8 cellular contexts compared by ENCODE assay signal in the genomic region with DNA sequence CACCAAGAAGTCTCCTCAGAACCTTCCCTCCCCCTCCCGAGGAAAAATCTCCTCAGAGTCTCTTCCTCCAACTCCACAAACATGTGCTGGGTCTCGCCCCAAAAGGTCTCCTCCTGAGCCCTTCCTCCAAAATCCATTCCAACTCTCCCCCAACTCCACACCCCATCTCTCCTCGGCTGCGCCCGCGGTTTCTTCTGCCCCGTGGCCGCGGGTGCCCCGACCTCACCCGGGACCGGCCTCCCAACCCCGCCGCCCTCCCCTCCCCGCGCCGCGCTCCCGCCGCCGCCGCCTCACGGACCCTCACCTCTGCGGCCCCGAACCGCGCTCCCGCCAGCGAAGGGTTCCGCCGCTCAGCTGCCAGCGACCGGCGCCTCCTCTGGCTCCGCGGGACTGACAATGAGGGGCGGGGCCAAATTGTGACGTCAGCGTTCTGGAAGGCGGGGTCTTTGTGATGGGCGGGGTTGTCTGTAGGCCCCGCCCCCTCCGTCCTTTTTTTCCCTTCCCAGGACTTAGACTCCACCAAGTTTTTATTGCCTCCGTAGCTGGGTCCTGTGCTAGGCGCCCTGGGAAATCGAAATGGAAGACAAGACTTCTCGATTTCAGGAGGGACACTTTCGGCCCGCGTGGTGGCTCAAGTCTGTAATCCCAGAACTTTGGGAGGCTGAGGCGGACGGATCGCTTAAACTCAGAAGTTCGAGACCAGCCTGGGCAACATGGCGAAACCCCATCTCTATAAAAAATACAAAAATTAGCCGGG. TPM values are rescaled to one million over a fixed set of nuclear protein-coding genes. Genes with fewer than 3 reads are reported as not detected.
DNase-seq lines count a peak whose midpoint lies in the region; ATAC-seq and TF ChIP-seq lines count a peak whose summit lies in the region.

A gene (minus strand): TSS at position 395 of the 757 bp plus-strand sequence.

- H4K20me1 ChIP-seq in GM23338 (replicated peaks; ENCODE audit: insufficient read depth): peaks cover 33% of the 10 kb centered on the region

- peaks cover 26% of the 10 kb centered on the region for H3K4me1 Mint-ChIP-seq in GM23338
- H3K4me1 Mint-ChIP-seq in T-helper 1 cell treated with Interleukin-12 subunit alpha and Interleukin-12 subunit beta and Interleukin-4 antibody, amounts not matched to agents 30 μg/mL and 1 μg/mL, for 36 hours (ENCODE audit: low read depth): peaks cover 21% of the 10 kb centered on the region

- H3K4me1 ChIP-seq in GM23338 (ENCODE audit: insufficient read depth) (peaks cover 20% of the 10 kb centered on the region), adrenal gland (replicated peaks in 1 of 2) (peaks cover 23 to 52% of the 10 kb centered on the region in 2 donors), cardiac muscle cell (ENCODE audit: low read depth) (peaks cover 6% of the 10 kb centered on the region), tibial nerve (peaks cover 0 to 39% (median 11%) of the 10 kb centered on the region in 4 donors)

- H3K36me3 ChIP-seq in GM23338 (ENCODE audit: insufficient read depth): no peaks in the 10 kb centered on the region
- no peaks in the 10 kb centered on the region for H3K36me3 ChIP-seq in adrenal gland (replicated peaks in 1 of 2)
- no peaks in the 10 kb centered on the region for H3K36me3 ChIP-seq in cardiac muscle cell
- no peaks in the 10 kb centered on the region for H3K36me3 ChIP-seq in tibial nerve

- TF ChIP-seq EP300 in tibial nerve (IDR thresholded peaks at IDR 0.05): peak in 1 of 2 donors; percentile 94

- H3K79me2 ChIP-seq in GM23338 (replicated peaks; ENCODE audit: insufficient read depth): peaks cover 40% of the 10 kb centered on the region

- H3K27ac ChIP-seq in GM23338 (ENCODE audit: low read depth): peak within 1 kb of the TSS; percentile 97
- H3K27ac ChIP-seq in adrenal gland: peak within 1 kb of the TSS; percentile 92 to 98 (median 93)
- peak within 1 kb of the TSS; percentile 99 for H3K27ac ChIP-seq in cardiac muscle cell
- peak within 1 kb of the TSS; percentile 63 to 91 (median 88) for H3K27ac ChIP-seq in tibial nerve

- peaks cover 10% of the 10 kb centered on the region for H3K27me3 Mint-ChIP-seq in GM23338 (ENCODE audit: insufficient read depth, low read depth, poor library complexity)
- peaks cover 3% of the 10 kb centered on the region for H3K27me3 Mint-ChIP-seq in T-helper 1 cell treated with Interleukin-12 subunit alpha and Interleukin-12 subunit beta and Interleukin-4 antibody, amounts not matched to agents 30 μg/mL and 1 μg/mL, for 36 hours (ENCODE audit: low read depth)

- H2AFZ ChIP-seq in GM23338: peak within 1 kb of the TSS; percentile 82

- H3K36me3 Mint-ChIP-seq in GM23338 (ENCODE audit: low read depth): no peaks in the 10 kb centered on the region
- peaks cover 2% of the 10 kb centered on the region for H3K36me3 Mint-ChIP-seq in T-helper 1 cell treated with Interleukin-12 subunit alpha and Interleukin-12 subunit beta and Interleukin-4 antibody, amounts not matched to agents 30 μg/mL and 1 μg/mL, for 36 hours (ENCODE audit: low read depth)

- H3K9me3 ChIP-seq in adrenal gland (replicated peaks in 1 of 3): no peaks in the 10 kb centered on the region
- H3K9me3 ChIP-seq in cardiac muscle cell (ENCODE audit: low read depth): no peaks in the 10 kb centered on the region
- no peaks in the 10 kb centered on the region for H3K9me3 ChIP-seq in tibial nerve

- no peaks in the 10 kb centered on the region for H3K9me3 Mint-ChIP-seq in GM23338
- H3K9me3 Mint-ChIP-seq in T-helper 1 cell treated with Interleukin-12 subunit alpha and Interleukin-12 subunit beta and Interleukin-4 antibody, amounts not matched to agents 30 μg/mL and 1 μg/mL, for 36 hours: no peaks in the 10 kb centered on the region

- H3K4me3 ChIP-seq in GM23338 (peak within 1 kb of the TSS; percentile 98), adrenal gland (peak within 1 kb of the TSS; percentile 69 to 95 (median 88)), cardiac muscle cell (peak within 1 kb of the TSS; percentile 78), tibial nerve (peak within 1 kb of the TSS; percentile 57 to 87 (median 72))

- intact Hi-C loops in adrenal gland (cut with DNase I): loop anchor here in 1 of 2 donors (5.0 kb wide), 1 partner anchor 66 kb away; no protein-coding TSS in a partner anchor

- WGBS in adrenal gland, 4 donors: 5 to 30% (median 8%) methylated on average over 18 to 56 of the region's 56 CpGs
- 9 to 13% methylated on average over 44 to 52 of the region's 56 CpGs for WGBS in tibial nerve, 2 donors

- peak; percentile 72 for ATAC-seq in GM23338

- H3K4me2 ChIP-seq in GM23338: peak within 1 kb of the TSS; percentile 84

- 0 out of 2 replicates have a peak, but pooled peaks cover 2% of the 10 kb centered on the region for H3F3A ChIP-seq in GM23338 (replicated peaks; ENCODE audit: low read depth)

- peak; percentile 93 to 98 for TF ChIP-seq POLR2A in adrenal gland (IDR thresholded peaks at IDR 0.05)
- peak; percentile 88 to 97 for TF ChIP-seq POLR2A in tibial nerve (IDR thresholded peaks at IDR 0.05)

- peak; percentile 70 for DNase-seq in DMS114 treated with DMSO at 0.1 percent for 48 hours (lab: John Stamatoyannopoulos, UW; ENCODE audit: unreplicated experiment)
- DNase-seq in GM23338 (ENCODE audit: low spot score): peak; percentile 81
- DNase-seq in NCI-H1092 treated with DMSO at 0.1 percent for 48 hours (lab: John Stamatoyannopoulos, UW): peak; percentile 69
- DNase-seq in adrenal gland: peak; percentile 89 to 98 (median 94)
- DNase-seq in cardiac muscle cell (ENCODE audit: low read depth in 1 of 2, low spot score in 1 of 2): peak; percentile 93 to 94
- DNase-seq in pons (ENCODE audit: low spot score): peak; percentile 84
- peak; percentile 87 to 92 for DNase-seq in tibial nerve (ENCODE audit: low spot score in 2 of 2)

- peak within 1 kb of the TSS; percentile 96 for H3K4me3 Mint-ChIP-seq in GM23338
- peak within 1 kb of the TSS; percentile 99 for H3K4me3 Mint-ChIP-seq in T-helper 1 cell treated with Interleukin-12 subunit alpha and Interleukin-12 subunit beta and Interleukin-4 antibody, amounts not matched to agents 30 μg/mL and 1 μg/mL, for 36 hours

- no peaks in the 10 kb centered on the region for H3K9me2 ChIP-seq in GM23338 (ENCODE audit: insufficient read depth)

- H3K27me3 ChIP-seq in GM23338 (ENCODE audit: insufficient read depth) (no peaks in the 10 kb centered on the region), adrenal gland (no peaks in the 10 kb centered on the region), cardiac muscle cell (no peaks in the 10 kb centered on the region), tibial nerve (no peaks in the 10 kb centered on the region)

- TF ChIP-seq CTCF in GM23338 (conservative IDR thresholded peaks at IDR 0.05; ENCODE audit: low read depth in 2 of 2) (0 out of 4 replicates have a peak, but pooled peaks of 1 of the 2 experiments have one; percentile 4), adrenal gland (IDR thresholded peaks at IDR 0.05) (no peak), cardiac muscle cell (IDR thresholded peaks at IDR 0.05; ENCODE audit: low read depth, low read length) (no peak), tibial nerve (IDR thresholded peaks at IDR 0.05) (peak in 2 of 5 experiments; percentile 11 to 38)

- peak within 1 kb of the TSS; percentile 98 for H3K27ac Mint-ChIP-seq in GM23338
- peak within 1 kb of the TSS; percentile 93 for H3K27ac Mint-ChIP-seq in T-helper 1 cell treated with Interleukin-12 subunit alpha and Interleukin-12 subunit beta and Interleukin-4 antibody, amounts not matched to agents 30 μg/mL and 1 μg/mL, for 36 hours

TF ChIP-seq in GM23338, 12 proteins besides CTCF, POLR2A, EP300 and RAD21 (continues in another document):
- TF ChIP-seq, protein P1, sequence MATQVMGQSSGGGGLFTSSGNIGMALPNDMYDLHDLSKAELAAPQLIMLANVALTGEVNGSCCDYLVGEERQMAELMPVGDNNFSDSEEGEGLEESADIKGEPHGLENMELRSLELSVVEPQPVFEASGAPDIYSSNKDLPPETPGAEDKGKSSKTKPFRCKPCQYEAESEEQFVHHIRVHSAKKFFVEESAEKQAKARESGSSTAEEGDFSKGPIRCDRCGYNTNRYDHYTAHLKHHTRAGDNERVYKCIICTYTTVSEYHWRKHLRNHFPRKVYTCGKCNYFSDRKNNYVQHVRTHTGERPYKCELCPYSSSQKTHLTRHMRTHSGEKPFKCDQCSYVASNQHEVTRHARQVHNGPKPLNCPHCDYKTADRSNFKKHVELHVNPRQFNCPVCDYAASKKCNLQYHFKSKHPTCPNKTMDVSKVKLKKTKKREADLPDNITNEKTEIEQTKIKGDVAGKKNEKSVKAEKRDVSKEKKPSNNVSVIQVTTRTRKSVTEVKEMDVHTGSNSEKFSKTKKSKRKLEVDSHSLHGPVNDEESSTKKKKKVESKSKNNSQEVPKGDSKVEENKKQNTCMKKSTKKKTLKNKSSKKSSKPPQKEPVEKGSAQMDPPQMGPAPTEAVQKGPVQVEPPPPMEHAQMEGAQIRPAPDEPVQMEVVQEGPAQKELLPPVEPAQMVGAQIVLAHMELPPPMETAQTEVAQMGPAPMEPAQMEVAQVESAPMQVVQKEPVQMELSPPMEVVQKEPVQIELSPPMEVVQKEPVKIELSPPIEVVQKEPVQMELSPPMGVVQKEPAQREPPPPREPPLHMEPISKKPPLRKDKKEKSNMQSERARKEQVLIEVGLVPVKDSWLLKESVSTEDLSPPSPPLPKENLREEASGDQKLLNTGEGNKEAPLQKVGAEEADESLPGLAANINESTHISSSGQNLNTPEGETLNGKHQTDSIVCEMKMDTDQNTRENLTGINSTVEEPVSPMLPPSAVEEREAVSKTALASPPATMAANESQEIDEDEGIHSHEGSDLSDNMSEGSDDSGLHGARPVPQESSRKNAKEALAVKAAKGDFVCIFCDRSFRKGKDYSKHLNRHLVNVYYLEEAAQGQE (IDR thresholded peaks at IDR 0.05; ENCODE audit: unreplicated experiment): no peak
- TF ChIP-seq JUNB (IDR thresholded peaks at IDR 0.05; ENCODE audit: unreplicated experiment): no peak
- TF ChIP-seq EZH2 (IDR thresholded peaks at IDR 0.05; ENCODE audit: low read depth, unreplicated experiment): no peak

RNA-seq across cellular contexts. Expression of the gene that starts here (rescaled TPM):
- 44.1 and 45.7 TPM in 2 replicates for total RNA-seq in GM23338 (2014; rRNA removed; shearing (Covaris generic))
- polyA plus RNA-seq in GM23338 (2016; fragmentation: Nextera tagmentation; extraction: Ambion mirVana) (125 and 152 TPM in 2 replicates), adrenal gland (10 to 100 TPM in 1 of 3 donors, 1 to 10 TPM in 2; 7.1 to 25.8 (median 9.7) TPM), cardiac muscle cell (34.2 and 35.2 TPM in 2 replicates)
- total RNA-seq in adrenal gland (10 to 100 TPM; 16.2 to 65.3 (median 30.1) TPM), cardiac muscle cell (19.7 and 26.6 TPM in 2 replicates), tibial nerve (10 to 100 TPM; 16.7 to 17.7 (median 17.2) TPM)

Comparison
In these comparisons a context has a peak if more than half of its experiments do, and no peak if none do; other contexts are left out.
1. Peak in every context shown above with its lines: DNase-seq, ATAC-seq, H3K4me3 ChIP-seq and H3K27ac ChIP-seq.